ENCODE assay signal across 9 cellular contexts in the genomic region with DNA sequence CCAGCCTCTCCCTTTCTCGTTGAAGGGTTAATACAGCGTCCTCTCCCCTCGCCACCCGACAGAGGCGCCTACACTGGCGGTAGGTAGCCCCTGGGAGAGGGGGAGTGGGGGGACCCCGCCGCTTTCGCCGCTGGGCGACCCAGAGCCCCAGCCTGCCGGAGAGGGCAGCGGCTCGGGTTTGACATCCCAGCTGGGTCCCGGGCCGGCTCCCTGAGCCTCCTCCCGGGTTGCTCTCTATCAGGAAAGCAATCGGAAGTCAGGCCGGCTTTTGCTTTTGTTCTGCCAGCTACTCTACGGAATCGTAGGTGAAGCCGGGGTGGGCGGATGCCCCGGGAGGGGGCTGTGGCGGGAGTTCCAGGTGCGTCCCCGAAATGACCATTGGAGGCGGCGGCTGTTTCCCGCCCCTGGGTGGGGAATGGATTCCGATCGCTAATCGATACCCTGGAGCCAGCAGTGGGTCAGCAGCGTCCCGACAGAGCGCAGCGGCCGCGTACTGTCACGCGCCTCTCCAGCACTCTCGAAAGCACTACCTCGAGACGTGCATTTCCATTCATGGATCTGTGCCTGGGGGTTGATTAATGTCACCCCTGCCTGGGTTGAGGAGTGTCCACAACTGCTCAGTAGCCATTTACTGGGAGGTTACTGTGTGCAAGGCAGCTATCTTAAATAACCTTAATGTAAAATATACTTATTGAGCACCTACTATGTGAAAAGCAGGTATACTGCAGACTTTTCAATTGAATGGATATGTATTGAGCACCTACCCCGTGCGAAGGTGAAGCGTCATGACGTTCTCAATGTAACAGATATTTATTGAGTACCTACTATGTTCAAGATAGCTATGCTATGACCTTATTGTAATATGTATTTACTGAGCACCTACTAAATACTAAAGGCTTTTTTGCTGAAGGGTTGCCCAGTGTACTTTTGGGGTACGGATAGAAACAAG. TPM values are rescaled to one million over a fixed set of nuclear protein-coding genes. Genes with fewer than 3 reads are reported as not detected.
DNase-seq lines count a peak whose midpoint lies in the region; ATAC-seq, FAIRE-seq and TF ChIP-seq lines count a peak whose summit lies in the region.
"Had no signal": no experiment of that assay in that cellular context is flagged by ENCODE, and none has a peak within 500 bp of the region (broad histone marks: within the 10 kb centered on the region; RNA-seq: fewer than 3 reads in every experiment).

No MANE protein-coding gene starts in this region.

- DNase-seq in HuH-7.5 (ENCODE audit: low spot score) (peak; percentile 29), bronchial epithelial cell (ENCODE audit: low read depth) (no peak), lower leg skin (ENCODE audit: low spot score in 2 of 2) (no peak), upper lobe of left lung (peak in 1 of 2 donors; percentile 78), amniotic stem cell (lab: John Stamatoyannopoulos, UW) (no peak), H54 (ENCODE audit: insufficient read length, low spot score) (no peak)

- intact Hi-C loops in lower leg skin (cut with DNase I; ENCODE audit: low total_unique reads), result no loop called here

- H3K9me3 ChIP-seq in BLaER1 treated with 17β-estradiol and CSF1 and Interleukin-3, amounts not matched to agents 10 nM and 100 nM (replicated peaks in 1 of 11), result peaks cover 2 to 10% (median 7%) of the 10 kb centered on the region in 11 experiments; a peak in 21 of 22 replicates
- H3K9me3 ChIP-seq in upper lobe of left lung, result no peaks in the 10 kb centered on the region

- peak overlapping the region; percentile 55 to 77 (median 72) for H3K4me3 ChIP-seq in BLaER1 treated with 17β-estradiol and CSF1 and Interleukin-3, amounts not matched to agents 10 nM and 100 nM
- H3K4me3 ChIP-seq in bronchial epithelial cell (ENCODE audit: low read depth, low read length), result peak overlapping the region; percentile 39
- peak overlapping the region; percentile 10 for H3K4me3 ChIP-seq in lower leg skin (ENCODE audit: low read depth, poor library complexity, severe bottlenecking)
- H3K4me3 ChIP-seq in upper lobe of left lung, result peak overlapping the region; percentile 21 to 62 (median 54)

- 9% methylated on average over 35 to 36 of the region's 49 CpGs for WGBS in lower leg skin, 2 donors
- 7 to 28% methylated on average over 9 to 43 of the region's 49 CpGs for WGBS in upper lobe of left lung, 2 donors

- TF ChIP-seq POLR2A in lower leg skin (IDR thresholded peaks at IDR 0.05) (no peak), upper lobe of left lung (IDR thresholded peaks at IDR 0.05) (no peak), H54 (IDR thresholded peaks at IDR 0.05; ENCODE audit: low read depth, low read length) (no peak)

- peak in 1 of 2 donors; percentile 38 for ATAC-seq in upper lobe of left lung (ENCODE audit: low FRiP score in 2 of 2)
- ATAC-seq in GM19452 (IDR thresholded peaks at IDR 0.05; ENCODE audit: unreplicated experiment), result no peak

- H4K20me1 ChIP-seq in BLaER1 treated with 17β-estradiol and CSF1 and Interleukin-3, amounts not matched to agents 10 nM and 100 nM, result peaks cover 0 to 14% (median 0%) of the 10 kb centered on the region in 11 experiments; a peak in 2 of 22 replicates

- 0 out of 22 replicates have a peak overlapping the region, but pooled peaks of 1 of the 11 experiments have one; percentile 22 for H3K27ac ChIP-seq in BLaER1 treated with 17β-estradiol and CSF1 and Interleukin-3, amounts not matched to agents 10 nM and 100 nM
- no peak overlapping the region for H3K27ac ChIP-seq in upper lobe of left lung

- TF ChIP-seq CTCF in bronchial epithelial cell (IDR thresholded peaks at IDR 0.05; ENCODE audit: insufficient read depth, low read length, severe bottlenecking) (no peak), lower leg skin (IDR thresholded peaks at IDR 0.05) (no peak), upper lobe of left lung (IDR thresholded peaks at IDR 0.05) (no peak)

- H3K4me2 ChIP-seq in BLaER1 treated with 17β-estradiol and CSF1 and Interleukin-3, amounts not matched to agents 10 nM and 100 nM, result peak overlapping the region; percentile 98 to 100 (median 100)

- H3K4me1 ChIP-seq in BLaER1 treated with 17β-estradiol and CSF1 and Interleukin-3, amounts not matched to agents 10 nM and 100 nM, result peaks cover 5 to 14% (median 9%) of the 10 kb centered on the region in 10 experiments; a peak in 15 of 20 replicates
- H3K4me1 ChIP-seq in upper lobe of left lung, result peaks cover 15 to 22% (median 18%) of the 10 kb centered on the region in 4 donors

- H3K27me3 ChIP-seq in BLaER1 treated with 17β-estradiol and CSF1 and Interleukin-3, amounts not matched to agents 10 nM and 100 nM, result peaks cover 56 to 67% (median 63%) of the 10 kb centered on the region in 11 experiments
- H3K27me3 ChIP-seq in bronchial epithelial cell (ENCODE audit: control insufficient read depth, insufficient read depth, low read length), result peaks cover 24% of the 10 kb centered on the region
- peaks cover 0 to 22% (median 6%) of the 10 kb centered on the region in 4 donors for H3K27me3 ChIP-seq in upper lobe of left lung

- no peak for TF ChIP-seq EP300 in upper lobe of left lung (IDR thresholded peaks at IDR 0.05)

- no peaks in the 10 kb centered on the region for H3K36me3 ChIP-seq in BLaER1 treated with 17β-estradiol and CSF1 and Interleukin-3, amounts not matched to agents 10 nM and 100 nM
- H3K36me3 ChIP-seq in bronchial epithelial cell (ENCODE audit: control insufficient read depth, insufficient read depth, low read length) (no peaks in the 10 kb centered on the region), upper lobe of left lung (no peaks in the 10 kb centered on the region)

- peak overlapping the region; percentile 54 to 80 (median 72) for H3K9ac ChIP-seq in BLaER1 treated with 17β-estradiol and CSF1 and Interleukin-3, amounts not matched to agents 10 nM and 100 nM

- FAIRE-seq in bronchial epithelial cell (lab: Jason Lieb, UNC), result no peak
- FAIRE-seq in H54 (lab: Jason Lieb, UNC), result no peak

RNA-seq across cellular contexts. Expression of a gene that starts 1.1 kb away (rescaled TPM):
- under 0.01 TPM in 1 of 2 replicates, not detected in the other for total RNA-seq in bronchial epithelial cell
- total RNA-seq in lower leg skin, result 1 to 10 TPM in 2 of 4 donors, under 1 TPM in 2; 0.46 to 5.3 (median 2.5) TPM
- total RNA-seq in upper lobe of left lung, result 10 to 100 TPM in 2 of 6 donors, 1 to 10 TPM in 4; 1.0 to 12.0 (median 6.7) TPM
- total RNA-seq: activated naive CD4-positive, alpha-beta T cell treated with anti-CD3 and anti-CD28 coated beads, Interleukin-2, amount 50 U/mL, for 72 hours had no signal

Comparison
In these comparisons a context has a peak if more than half of its experiments do, and no peak if none do; other contexts are left out.
1. H3K4me3 ChIP-seq: peak in every context shown above with its lines; median percentile 72 in BLaER1 treated with 17β-estradiol and CSF1 and Interleukin-3, amounts not matched to agents 10 nM and 100 nM; 54 in upper lobe of left lung; 39 in bronchial epithelial cell; 10 in lower leg skin.